8 cellular contexts compared by ENCODE assay signal in genomic region chr2:169585673-169586072, GRCh38. TPM values are rescaled to one million over a fixed set of nuclear protein-coding genes. Genes with fewer than 3 reads are reported as not detected.
A peak's percentile ranks its signal among the peaks of the same experiment; 100 is the strongest.
DNase-seq lines count a peak whose midpoint lies in the region; ATAC-seq, FAIRE-seq and TF ChIP-seq lines count a peak whose summit lies in the region.

No MANE protein-coding gene starts in this region.

- H3K9me2 ChIP-seq in DOHH2 (replicated peaks; ENCODE audit: control insufficient read depth, low read length) (no peaks in the 10 kb centered on the region), PC-9 (ENCODE audit: insufficient read depth) (no peaks in the 10 kb centered on the region)

- 6% methylated on average over 7 of the region's 7 CpGs for WGBS in pancreas, 2 donors

- H3K27ac ChIP-seq in DOHH2 (ENCODE audit: low read depth, low read length) (no peak overlapping the region), PC-9 (no peak overlapping the region), pancreas (peak overlapping the region in 1 of 4 donors; percentile 97)

- H3K4me1 ChIP-seq in DOHH2 (ENCODE audit: control insufficient read depth, low read length), result peaks cover 36% of the 10 kb centered on the region
- H3K4me1 ChIP-seq in PC-9 (replicated peaks; ENCODE audit: insufficient read depth), result peaks cover 10% of the 10 kb centered on the region
- H3K4me1 ChIP-seq in pancreas, result peaks cover 7 to 16% (median 14%) of the 10 kb centered on the region in 3 donors

- DNase-seq in PC-9, result no peak
- no peak for DNase-seq in epithelial cell of proximal tubule (ENCODE audit: low read depth)
- no peak for DNase-seq in pancreas
- DNase-seq in H4 (ENCODE audit: low spot score), result no peak
- no peak for DNase-seq in GDM1 (lab: John Stamatoyannopoulos, UW)

- no peak overlapping the region for H2AFZ ChIP-seq in PC-9

- H3K36me3 ChIP-seq in DOHH2 (ENCODE audit: control insufficient read depth, low read length) (peaks cover 24% of the 10 kb centered on the region), PC-9 (ENCODE audit: low read depth) (no peaks in the 10 kb centered on the region), pancreas (no peaks in the 10 kb centered on the region)

- no TSS peak for BruUV-seq in PC-9 (replicated peaks; lab: Mats Ljungman, UMichigan)

- H3K4me3 ChIP-seq in DOHH2 (ENCODE audit: low read length) (peak overlapping the region; percentile 94), PC-9 (peak overlapping the region; percentile 94), epithelial cell of proximal tubule (ENCODE audit: low read depth, low read length) (peak overlapping the region; percentile 90), pancreas (peak overlapping the region; percentile 53 to 77 (median 66))

- POLR2A ChIA-PET in PC-9 (lab: Charles Lee; ENCODE audit: unreplicated experiment), result no interaction called here

- H3K4me2 ChIP-seq in DOHH2 (ENCODE audit: low read length) (peak overlapping the region; percentile 82), PC-9 (peak overlapping the region; percentile 80)

- CTCF ChIA-PET in PC-9 (lab: Charles Lee), result no interaction called here

- no peak for FAIRE-seq in pancreas (lab: Jason Lieb, UNC)

- intact Hi-C loops in PC-9 (cut with micrococcal nuclease; ENCODE audit: unreplicated experiment), result no loop called here
- intact Hi-C loops in pancreas (cut with DNase I), result no loop called here

- H3K9me3 ChIP-seq in DOHH2 (ENCODE audit: control insufficient read depth, insufficient read depth, low read length), result peaks cover 3% of the 10 kb centered on the region; the same call in 1 of the 2 replicates
- H3K9me3 ChIP-seq in PC-9 (ENCODE audit: insufficient read depth, low read depth), result no peaks in the 10 kb centered on the region
- H3K9me3 ChIP-seq in pancreas, result no peaks in the 10 kb centered on the region

- H3F3A ChIP-seq in DOHH2 (ENCODE audit: control insufficient read depth, insufficient read depth), result no peaks in the 10 kb centered on the region
- peaks cover 3% of the 10 kb centered on the region; the same call in 1 of the 2 replicates for H3F3A ChIP-seq in PC-9 (ENCODE audit: insufficient read depth, low read depth)

- peaks cover 12% of the 10 kb centered on the region for H4K20me1 ChIP-seq in DOHH2 (ENCODE audit: control insufficient read depth, insufficient read depth, low read depth, low read length)
- H4K20me1 ChIP-seq in PC-9 (ENCODE audit: insufficient read depth), result no peaks in the 10 kb centered on the region; the same call in none of the 2 replicates

- no peak for ATAC-seq in pancreas
- no peak for ATAC-seq in GM19035 (IDR thresholded peaks at IDR 0.05; ENCODE audit: unreplicated experiment)
- ATAC-seq in HG03442 (IDR thresholded peaks at IDR 0.05; ENCODE audit: unreplicated experiment), result no peak

- H3K79me2 ChIP-seq in DOHH2 (ENCODE audit: control insufficient read depth, low read length) (peaks cover 69% of the 10 kb centered on the region), PC-9 (ENCODE audit: low read depth) (peaks cover 65% of the 10 kb centered on the region)

- no peaks in the 10 kb centered on the region for H3K27me3 ChIP-seq in DOHH2 (ENCODE audit: control insufficient read depth, low read length)
- H3K27me3 ChIP-seq in PC-9 (ENCODE audit: insufficient read depth, low read depth), result no peaks in the 10 kb centered on the region
- H3K27me3 ChIP-seq in pancreas, result no peaks in the 10 kb centered on the region

- TF ChIP-seq CTCF in DOHH2 (IDR thresholded peaks at IDR 0.05; ENCODE audit: low read depth, low read length, poor library complexity, severe bottlenecking) (no peak), PC-9 (conservative IDR thresholded peaks at IDR 0.05) (no peak), epithelial cell of proximal tubule (conservative IDR thresholded peaks at IDR 0.05; ENCODE audit: low read depth, low read length) (no peak), pancreas (IDR thresholded peaks at IDR 0.05) (no peak)

RNA-seq across cellular contexts. Expression of gene PPIG, which starts 1.5 kb away (rescaled TPM):
- total RNA-seq in PC-9 (2021), result 28.4 and 34.0 TPM in 2 replicates
- 15.0 and 21.9 TPM in 2 replicates for total RNA-seq in epithelial cell of proximal tubule
- total RNA-seq in pancreas, result 10 to 100 TPM; 17.0 to 25.1 (median 21.1) TPM
- polyA plus RNA-seq in pancreas, result 10 to 100 TPM; 23.0 to 30.0 TPM
- 15.8 and 21.3 TPM in 2 replicates for total RNA-seq in H4 (2014; rRNA removed; shearing (Covaris generic))

RNA-seq across cellular contexts. Expression of gene FASTKD1, which starts 12.0 kb away (rescaled TPM):
- 19.2 and 22.5 TPM in 2 replicates for total RNA-seq in PC-9 (2021)
- 15.3 and 18.7 TPM in 2 replicates for total RNA-seq in epithelial cell of proximal tubule
- 10 to 100 TPM in 3 of 6 donors, 1 to 10 TPM in 3; 5.5 to 17.2 (median 8.6) TPM for total RNA-seq in pancreas
- polyA plus RNA-seq in pancreas, result 10 to 100 TPM; 30.4 to 35.9 TPM
- total RNA-seq in H4 (2014; rRNA removed; shearing (Covaris generic)), result 20.6 and 27.7 TPM in 2 replicates
